Comparison of ENCODE assay signal across 1 cellular context in the genomic region with DNA sequence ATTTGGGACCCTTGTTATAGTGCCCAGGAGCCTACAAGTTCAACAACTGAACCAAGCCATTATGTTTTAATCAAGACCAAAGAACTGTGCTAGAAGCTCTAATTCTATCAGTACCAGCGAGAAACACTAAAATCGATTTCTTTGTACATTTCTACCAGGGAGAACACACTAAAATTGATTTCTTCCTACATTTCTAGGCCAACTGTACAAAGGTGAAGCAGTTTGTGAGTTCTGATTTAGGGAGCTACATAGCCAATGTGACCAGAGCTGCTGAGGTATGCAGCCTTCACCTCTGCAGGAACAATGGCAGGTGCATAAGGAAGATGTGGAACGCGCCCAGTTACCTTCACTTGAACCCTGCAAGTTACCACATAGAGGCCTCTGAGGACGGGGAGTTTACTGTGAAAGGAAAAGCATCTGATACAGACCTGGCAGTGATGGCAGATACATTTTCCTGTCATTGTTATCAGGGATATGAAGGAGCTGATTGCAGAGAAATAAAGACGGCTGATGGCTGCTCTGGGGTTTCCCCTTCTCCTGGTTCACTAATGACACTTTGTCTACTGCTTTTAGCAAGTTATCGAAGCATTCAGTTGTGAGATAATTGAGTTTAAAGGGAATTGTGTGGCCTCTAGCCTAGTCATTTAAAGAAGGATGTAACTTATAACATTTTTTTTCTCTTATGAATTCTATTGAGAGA.
TF ChIP-seq lines count a peak whose summit lies in the region.

No MANE protein-coding gene starts in this region.

TF ChIP-seq in GM12878, 131 proteins besides CTCF, POLR2A, EP300 and RAD21 (continued from another document):
- TF ChIP-seq SREBF1 (IDR thresholded peaks at IDR 0.05; ENCODE audit: low read length) (no peak), MEF2A (IDR thresholded peaks at IDR 0.05; ENCODE audit: insufficient read depth, low read depth, low read length) (no peak), MEF2B (IDR thresholded peaks at IDR 0.05; ENCODE audit: partially characterized antibody, poor library complexity, severe bottlenecking) (no peak), RUNX3 (IDR thresholded peaks at IDR 0.05; ENCODE audit: low read length) (no peak), ATF7 (IDR thresholded peaks at IDR 0.05; ENCODE audit: low read depth) (no peak), JUND (IDR thresholded peaks at IDR 0.05; ENCODE audit: low read depth, low read length) (no peak), ESRRA (IDR thresholded peaks at IDR 0.05; ENCODE audit: low read length) (no peak), CBFB (IDR thresholded peaks at IDR 0.05; ENCODE audit: low read depth) (no peak), HDAC2 (IDR thresholded peaks at IDR 0.05) (no peak), MYC (IDR thresholded peaks at IDR 0.05; ENCODE audit: insufficient read depth, insufficient read length, insufficient replicate concordance, low read length, severe bottlenecking) (no peak), GABPA (IDR thresholded peaks at IDR 0.05; ENCODE audit: low read depth) (no peak), POU2F2 (IDR thresholded peaks at IDR 0.05; ENCODE audit: borderline replicate concordance, low read depth, low read length) (no peak), MTA3 (IDR thresholded peaks at IDR 0.05; ENCODE audit: borderline replicate concordance, low read length) (no peak)
- TF ChIP-seq, protein P1, sequence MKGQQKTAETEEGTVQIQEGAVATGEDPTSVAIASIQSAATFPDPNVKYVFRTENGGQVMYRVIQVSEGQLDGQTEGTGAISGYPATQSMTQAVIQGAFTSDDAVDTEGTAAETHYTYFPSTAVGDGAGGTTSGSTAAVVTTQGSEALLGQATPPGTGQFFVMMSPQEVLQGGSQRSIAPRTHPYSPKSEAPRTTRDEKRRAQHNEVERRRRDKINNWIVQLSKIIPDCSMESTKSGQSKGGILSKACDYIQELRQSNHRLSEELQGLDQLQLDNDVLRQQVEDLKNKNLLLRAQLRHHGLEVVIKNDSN (IDR thresholded peaks at IDR 0.05; ENCODE audit: borderline replicate concordance, extremely low read length, insufficient read depth, low read depth, low read length): no peak
- TF ChIP-seq, protein P2, sequence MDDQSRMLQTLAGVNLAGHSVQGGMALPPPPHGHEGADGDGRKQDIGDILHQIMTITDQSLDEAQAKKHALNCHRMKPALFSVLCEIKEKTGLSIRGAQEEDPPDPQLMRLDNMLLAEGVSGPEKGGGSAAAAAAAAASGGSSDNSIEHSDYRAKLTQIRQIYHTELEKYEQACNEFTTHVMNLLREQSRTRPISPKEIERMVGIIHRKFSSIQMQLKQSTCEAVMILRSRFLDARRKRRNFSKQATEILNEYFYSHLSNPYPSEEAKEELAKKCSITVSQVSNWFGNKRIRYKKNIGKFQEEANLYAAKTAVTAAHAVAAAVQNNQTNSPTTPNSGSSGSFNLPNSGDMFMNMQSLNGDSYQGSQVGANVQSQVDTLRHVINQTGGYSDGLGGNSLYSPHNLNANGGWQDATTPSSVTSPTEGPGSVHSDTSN (IDR thresholded peaks at IDR 0.05; ENCODE audit: insufficient replicate concordance, low read depth, low read length): no peak
- TF ChIP-seq, protein P3, sequence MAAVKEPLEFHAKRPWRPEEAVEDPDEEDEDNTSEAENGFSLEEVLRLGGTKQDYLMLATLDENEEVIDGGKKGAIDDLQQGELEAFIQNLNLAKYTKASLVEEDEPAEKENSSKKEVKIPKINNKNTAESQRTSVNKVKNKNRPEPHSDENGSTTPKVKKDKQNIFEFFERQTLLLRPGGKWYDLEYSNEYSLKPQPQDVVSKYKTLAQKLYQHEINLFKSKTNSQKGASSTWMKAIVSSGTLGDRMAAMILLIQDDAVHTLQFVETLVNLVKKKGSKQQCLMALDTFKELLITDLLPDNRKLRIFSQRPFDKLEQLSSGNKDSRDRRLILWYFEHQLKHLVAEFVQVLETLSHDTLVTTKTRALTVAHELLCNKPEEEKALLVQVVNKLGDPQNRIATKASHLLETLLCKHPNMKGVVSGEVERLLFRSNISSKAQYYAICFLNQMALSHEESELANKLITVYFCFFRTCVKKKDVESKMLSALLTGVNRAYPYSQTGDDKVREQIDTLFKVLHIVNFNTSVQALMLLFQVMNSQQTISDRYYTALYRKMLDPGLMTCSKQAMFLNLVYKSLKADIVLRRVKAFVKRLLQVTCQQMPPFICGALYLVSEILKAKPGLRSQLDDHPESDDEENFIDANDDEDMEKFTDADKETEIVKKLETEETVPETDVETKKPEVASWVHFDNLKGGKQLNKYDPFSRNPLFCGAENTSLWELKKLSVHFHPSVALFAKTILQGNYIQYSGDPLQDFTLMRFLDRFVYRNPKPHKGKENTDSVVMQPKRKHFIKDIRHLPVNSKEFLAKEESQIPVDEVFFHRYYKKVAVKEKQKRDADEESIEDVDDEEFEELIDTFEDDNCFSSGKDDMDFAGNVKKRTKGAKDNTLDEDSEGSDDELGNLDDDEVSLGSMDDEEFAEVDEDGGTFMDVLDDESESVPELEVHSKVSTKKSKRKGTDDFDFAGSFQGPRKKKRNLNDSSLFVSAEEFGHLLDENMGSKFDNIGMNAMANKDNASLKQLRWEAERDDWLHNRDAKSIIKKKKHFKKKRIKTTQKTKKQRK (IDR thresholded peaks at IDR 0.05; ENCODE audit: low read depth, low read length): no peak
TF ChIP-seq in GM12878: peak in this region for 0.
